28 cellular contexts compared by ENCODE assay signal in the genomic region with DNA sequence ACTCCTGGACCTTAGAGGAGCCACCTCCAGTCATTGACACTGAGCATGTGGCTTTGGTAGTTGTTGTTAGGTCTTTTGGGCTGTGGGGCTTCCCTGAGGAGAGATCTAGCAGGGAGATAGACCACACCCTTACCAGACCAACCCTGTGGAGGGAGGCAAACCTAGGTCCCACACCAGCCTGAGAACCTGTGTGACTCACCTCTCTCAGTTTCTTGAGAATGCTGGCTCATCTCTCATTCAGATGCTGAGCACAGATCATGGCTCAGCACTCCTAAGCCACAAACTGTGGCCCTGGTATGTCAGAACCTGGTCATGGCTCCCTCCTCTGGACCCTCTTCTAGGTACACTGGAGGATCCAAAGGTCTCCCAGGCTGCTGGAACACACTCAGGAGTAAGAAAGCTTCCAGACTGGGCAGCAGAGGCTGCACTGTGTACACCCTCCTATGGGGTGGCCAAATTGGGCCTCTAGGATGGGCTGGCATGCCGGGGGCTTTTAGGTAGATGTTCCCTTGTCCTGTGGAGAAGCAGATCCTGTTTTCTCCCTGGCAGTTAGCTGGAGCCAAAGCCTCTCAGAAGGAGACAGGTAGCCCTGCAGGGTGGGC.
"Had no signal": no experiment of that assay in that cellular context is flagged by ENCODE, and none has a peak within 500 bp of the region (broad histone marks: within the 10 kb centered on the region; RNA-seq: fewer than 3 reads in every experiment).

No MANE protein-coding gene starts in this region.

- ATAC-seq: activated CD4-positive, CD25-positive, alpha-beta regulatory T cell treated with anti-CD3 and anti-CD28 coated beads, Interleukin-2, amount 50 U/mL, for 24 hours; activated naive CD4-positive, alpha-beta T cell treated with anti-CD3 and anti-CD28 coated beads, Interleukin-2, amount 50 U/mL, for 72 hours; activated T-cell treated with anti-CD3 and anti-CD28 coated beads, Interleukin-2, amount 50 U/mL, for 72 hours; effector memory CD8-positive, alpha-beta T cell; esophagus mucosa; gastrocnemius medialis; heart right ventricle; T-helper 17 cell had no signal

- H3K27me3 ChIP-seq: ascending aorta, breast epithelium, dorsolateral prefrontal cortex, gastrocnemius medialis, heart right ventricle had no signal

- H3K9me3 ChIP-seq: ascending aorta, gastrocnemius medialis had no signal

- H3K4me3 ChIP-seq: ascending aorta, breast epithelium, coronary artery, dorsolateral prefrontal cortex, gastrocnemius medialis, heart right ventricle had no signal

- H3K27ac ChIP-seq: ascending aorta, breast epithelium, coronary artery, dorsolateral prefrontal cortex, gastrocnemius medialis, heart right ventricle, WERI-Rb-1 had no signal

- H3K4me1 ChIP-seq: ascending aorta, breast epithelium, gastrocnemius medialis, heart right ventricle had no signal

- H3K36me3 ChIP-seq: ascending aorta, breast epithelium, gastrocnemius medialis, heart right ventricle, WERI-Rb-1 had no signal

- DNase-seq: activated B cell treated with CpG ODN at 0.5 μM for 24 hours; activated CD4-positive, alpha-beta memory T cell treated with anti-CD3 and anti-CD28 coated beads for 36 hours; activated CD4-positive, alpha-beta T cell treated with anti-CD3 and anti-CD28 coated beads for 48 hours; activated CD4-positive, alpha-beta T cell treated with anti-CD3 and anti-CD28 coated beads, Interleukin-2, amount 50 U/mL, for 1 hour; activated CD8-positive, alpha-beta memory T cell treated with anti-CD3 and anti-CD28 coated beads, Interleukin-2, amount 50 U/mL, for 48 hours; activated gamma-delta T cell; activated naive CD4-positive, alpha-beta T cell; activated naive CD4-positive, alpha-beta T cell treated with anti-CD3 and anti-CD28 coated beads, Interleukin-2, amount 10 ng/mL, durations not matched to agents 7 days and 5 days; activated naive CD8-positive, alpha-beta T cell treated with anti-CD3 and anti-CD28 coated beads, Interleukin-2, amount 10 ng/mL, durations not matched to agents 7 days and 5 days; activated T-cell treated with anti-CD3 and anti-CD28 coated beads for 4 hours; activated T-cell treated with anti-CD3 and anti-CD28 coated beads, Interleukin-2, amount 50 U/mL, for 24 hours; activated T-cell treated with anti-CD3 and anti-CD28 coated beads, Interleukin-2, amount 50 U/mL, for 72 hours; dorsolateral prefrontal cortex; effector CD4-positive, alpha-beta T cell; effector memory CD8-positive, alpha-beta T cell; foreskin fibroblast; gastrocnemius medialis; heart right ventricle; T-helper 1 cell; T-helper 17 cell; T1000; WERI-Rb-1 had no signal
